31 cellular contexts compared by ENCODE assay signal in genomic region chr13:55613429-55614187, GRCh38.
"Had no signal": no experiment of that assay in that cellular context is flagged by ENCODE, and none has a peak within 500 bp of the region (broad histone marks: within the 10 kb centered on the region; RNA-seq: fewer than 3 reads in every experiment).

No MANE protein-coding gene starts in this region.

- DNase-seq: naive thymus-derived CD4-positive, alpha-beta T cell; natural killer cell; nucleus accumbens; pancreas; right cardiac atrium; right lobe of liver; sigmoid colon; spleen; stimulated activated CD4-positive, alpha-beta T cell treated with anti-CD3 and anti-CD28 coated beads, Interleukin-12 subunit alpha, Interleukin-12 subunit beta, amount 100 ng/mL, for 4 hours; stimulated activated CD4-positive, alpha-beta T cell treated with anti-CD3 and anti-CD28 coated beads, Interleukin-1b, Interleukin-23, amount 100 ng/mL, for 48 hours; stimulated activated CD4-positive, alpha-beta T cell treated with anti-CD3 and anti-CD28 coated beads, Interleukin-4, amount 100 ng/mL, for 1 hour; stimulated activated CD4-positive, alpha-beta T cell treated with anti-CD3 and anti-CD28 coated beads, Interleukin-4, amount 100 ng/mL, for 4 hours; stimulated activated CD8-positive, alpha-beta memory T cell treated with anti-CD3 and anti-CD28 coated beads, Interleukin-4, amount 100 ng/mL, for 48 hours; stimulated activated naive CD4-positive, alpha-beta T cell; stimulated activated naive CD8-positive, alpha-beta T cell treated with anti-CD3 and anti-CD28 coated beads, Interleukin-15, amount 100 ng/mL, for 72 hours; stimulated activated naive CD8-positive, alpha-beta T cell treated with anti-CD3 and anti-CD28 coated beads, Interleukin-15, Interleukin-2, amounts not matched to agents 100 U/mL and 50 U/mL, for 24 hours; substantia nigra; testis; tibial artery; transverse colon; upper lobe of right lung; uterus had no signal

- H2AFZ ChIP-seq: neural progenitor cell had no signal

- H3K9ac ChIP-seq: neural progenitor cell had no signal

- H3K9me3 Mint-ChIP-seq: nephron; neural progenitor cell; stimulated activated memory B cell treated with anti-CD40 and anti-IgM and Interleukin-4, amounts not matched to agents 10 μg/mL and 1 μg/mL and 100 μg/mL, for 72 hours; stimulated activated naive CD8-positive, alpha-beta T cell treated with anti-CD3 and anti-CD28 coated beads, Interleukin-15, amount 100 ng/mL, for 72 hours; type B pancreatic cell had no signal

- H3K27me3 ChIP-seq: neural progenitor cell, neutrophil, pancreas, right lobe of liver, sigmoid colon, spleen, suprapubic skin, testis, tibial artery, transverse colon, upper lobe of right lung, uterus had no signal

- H3K9me3 ChIP-seq: neutrophil, pancreas, prostate gland, right lobe of liver, sigmoid colon, suprapubic skin, testis, tibial artery, transverse colon, upper lobe of right lung had no signal

- H3K4me1 Mint-ChIP-seq: naive thymus-derived CD4-positive, alpha-beta T cell; natural killer cell; nephron; neural progenitor cell; stimulated activated memory B cell treated with anti-CD40 and anti-IgM and Interleukin-4, amounts not matched to agents 10 μg/mL and 1 μg/mL and 100 μg/mL, for 72 hours; stimulated activated naive CD8-positive, alpha-beta T cell treated with anti-CD3 and anti-CD28 coated beads, Interleukin-15, amount 100 ng/mL, for 72 hours had no signal

- ATAC-seq: naive thymus-derived CD4-positive, alpha-beta T cell; natural killer cell; pancreas; right cardiac atrium; right lobe of liver; stimulated activated memory B cell treated with anti-CD40 and anti-IgM and Interleukin-4, amounts not matched to agents 10 μg/mL and 1 μg/mL and 100 μg/mL, for 72 hours; stimulated activated naive CD8-positive, alpha-beta T cell treated with anti-CD3 and anti-CD28 coated beads, Interleukin-15, amount 100 ng/mL, for 72 hours; stimulated activated naive CD8-positive, alpha-beta T cell treated with anti-CD3 and anti-CD28 coated beads, Interleukin-15, Interleukin-2, amounts not matched to agents 100 U/mL and 50 U/mL, for 24 hours; upper lobe of right lung had no signal

- H3K4me3 ChIP-seq: neural progenitor cell, pancreas, prostate gland, right lobe of liver, sigmoid colon, skin epidermis, smooth muscle cell, spleen, suprapubic skin, testis, tibial artery, transverse colon, upper lobe of right lung, uterus had no signal

- H3K36me3 ChIP-seq: neural progenitor cell, neutrophil, pancreas, prostate gland, right lobe of liver, sigmoid colon, spleen, suprapubic skin, tibial artery, transverse colon, upper lobe of right lung, uterus had no signal

- H3K4me2 ChIP-seq: neural progenitor cell, smooth muscle cell had no signal

- H3K4me1 ChIP-seq: neural progenitor cell, pancreas, prostate gland, sigmoid colon, spleen, suprapubic skin, testis, tibial artery, transverse colon, upper lobe of right lung, uterus had no signal

- H3K36me3 Mint-ChIP-seq: naive thymus-derived CD4-positive, alpha-beta T cell; neural progenitor cell; stimulated activated memory B cell treated with anti-CD40 and anti-IgM and Interleukin-4, amounts not matched to agents 10 μg/mL and 1 μg/mL and 100 μg/mL, for 72 hours; type B pancreatic cell had no signal

- H3K27ac Mint-ChIP-seq: naive thymus-derived CD4-positive, alpha-beta T cell; natural killer cell; nephron; neural progenitor cell; stimulated activated memory B cell treated with anti-CD40 and anti-IgM and Interleukin-4, amounts not matched to agents 10 μg/mL and 1 μg/mL and 100 μg/mL, for 72 hours; stimulated activated naive CD8-positive, alpha-beta T cell treated with anti-CD3 and anti-CD28 coated beads, Interleukin-15, amount 100 ng/mL, for 72 hours; type B pancreatic cell had no signal

- H3K27me3 Mint-ChIP-seq: naive thymus-derived CD4-positive, alpha-beta T cell; stimulated activated memory B cell treated with anti-CD40 and anti-IgM and Interleukin-4, amounts not matched to agents 10 μg/mL and 1 μg/mL and 100 μg/mL, for 72 hours; stimulated activated naive CD8-positive, alpha-beta T cell treated with anti-CD3 and anti-CD28 coated beads, Interleukin-15, amount 100 ng/mL, for 72 hours; type B pancreatic cell had no signal

- H3K4me3 Mint-ChIP-seq: naive thymus-derived CD4-positive, alpha-beta T cell; natural killer cell; nephron; neural progenitor cell; stimulated activated memory B cell treated with anti-CD40 and anti-IgM and Interleukin-4, amounts not matched to agents 10 μg/mL and 1 μg/mL and 100 μg/mL, for 72 hours; stimulated activated naive CD8-positive, alpha-beta T cell treated with anti-CD3 and anti-CD28 coated beads, Interleukin-15, amount 100 ng/mL, for 72 hours; type B pancreatic cell had no signal

- H3K27ac ChIP-seq: neural progenitor cell, neutrophil, pancreas, prostate gland, right lobe of liver, sigmoid colon, skin epidermis, spleen, suprapubic skin, testis, tibial artery, transverse colon, upper lobe of right lung, uterus had no signal
